10 cellular contexts compared by ENCODE assay signal in genomic region chr10:5628366-5628765, GRCh38. TPM values are rescaled to one million over a fixed set of nuclear protein-coding genes. Genes with fewer than 3 reads are reported as not detected.
DNase-seq lines count a peak whose midpoint lies in the region; ATAC-seq and TF ChIP-seq lines count a peak whose summit lies in the region.
"Had no signal": no experiment of that assay in that cellular context is flagged by ENCODE, and none has a peak within 500 bp of the region (broad histone marks: within the 10 kb centered on the region; RNA-seq: fewer than 3 reads in every experiment).

No MANE protein-coding gene starts in this region.

- intact Hi-C loops in mucosa of descending colon (cut with DNase I, micrococcal nuclease) (no loop called here), thyroid gland (cut with DNase I) (no loop called here)

- CTCF ChIA-PET in activated CD4-positive, alpha-beta T cell treated with anti-CD3 and anti-CD28 coated beads, Interleukin-2, amount 10 ng/mL, durations not matched to agents 7 days and 5 days (lab: Charles Lee): interaction anchor here (1.1 to 2.6 kb wide), 3 partner anchors 64 to 187 kb away, joined by 4 to 11 read pairs (median 5); no protein-coding TSS in a partner anchor

- DNase-seq in activated CD4-positive, alpha-beta T cell treated with anti-CD3 and anti-CD28 coated beads, Interleukin-2, amount 10 ng/mL, durations not matched to agents 7 days and 5 days: no peak
- DNase-seq in activated CD4-positive, alpha-beta T cell treated with anti-CD3 and anti-CD28 coated beads for 1 hour: no peak
- DNase-seq in coronary artery (ENCODE audit: low spot score): no peak
- no peak for DNase-seq in mucosa of descending colon
- DNase-seq in thyroid gland: no peak
- DNase-seq in HT-29 (ENCODE audit: low spot score): no peak
- DNase-seq in COLO829 (ENCODE audit: low spot score): no peak
- DNase-seq in NAMALWA (ENCODE audit: low spot score): no peak
- DNase-seq: NCI-H1930 had no signal

- H3K36me3 Mint-ChIP-seq in activated CD4-positive, alpha-beta T cell treated with anti-CD3 and anti-CD28 coated beads, Interleukin-2, amount 10 ng/mL, durations not matched to agents 7 days and 5 days (ENCODE audit: low read depth): no peaks in the 10 kb centered on the region
- H3K36me3 Mint-ChIP-seq: memory B cell had no signal

- 62 to 88% methylated on average over 8 of the region's 8 CpGs for whole genome bisulfite sequencing in thyroid gland, 2 donors

- H3K9me3 ChIP-seq in mucosa of descending colon (no peaks in the 10 kb centered on the region), thyroid gland (no peaks in the 10 kb centered on the region)

- POLR2A ChIA-PET in activated CD4-positive, alpha-beta T cell treated with anti-CD3 and anti-CD28 coated beads, Interleukin-2, amount 10 ng/mL, durations not matched to agents 7 days and 5 days (lab: Charles Lee): no interaction called here

- peaks cover 15% of the 10 kb centered on the region for H3K27me3 Mint-ChIP-seq in activated CD4-positive, alpha-beta T cell treated with anti-CD3 and anti-CD28 coated beads, Interleukin-2, amount 10 ng/mL, durations not matched to agents 7 days and 5 days

- ATAC-seq in mucosa of descending colon: peak; percentile 22

- peak overlapping the region; percentile 66 for H3K27ac Mint-ChIP-seq in activated CD4-positive, alpha-beta T cell treated with anti-CD3 and anti-CD28 coated beads, Interleukin-2, amount 10 ng/mL, durations not matched to agents 7 days and 5 days
- H3K27ac Mint-ChIP-seq: memory B cell had no signal

- H3K27me3 ChIP-seq in thyroid gland: no peaks in the 10 kb centered on the region

- peaks cover 21% of the 10 kb centered on the region for H3K4me1 Mint-ChIP-seq in activated CD4-positive, alpha-beta T cell treated with anti-CD3 and anti-CD28 coated beads, Interleukin-2, amount 10 ng/mL, durations not matched to agents 7 days and 5 days

- peaks cover 31% of the 10 kb centered on the region for H3K4me1 ChIP-seq in mucosa of descending colon (ENCODE audit: low read depth)
- peaks cover under 1 to 10% of the 10 kb centered on the region in 2 donors for H3K4me1 ChIP-seq in thyroid gland

- no peak for TF ChIP-seq POLR2A in thyroid gland (IDR thresholded peaks at IDR 0.05)

- TF ChIP-seq CTCF in coronary artery (IDR thresholded peaks at IDR 0.05): no peak
- no peak for TF ChIP-seq CTCF in mucosa of descending colon (IDR thresholded peaks at IDR 0.05)
- no peak for TF ChIP-seq CTCF in thyroid gland (IDR thresholded peaks at IDR 0.05)

- no peak overlapping the region for H3K4me3 Mint-ChIP-seq in activated CD4-positive, alpha-beta T cell treated with anti-CD3 and anti-CD28 coated beads, Interleukin-2, amount 10 ng/mL, durations not matched to agents 7 days and 5 days
- H3K4me3 Mint-ChIP-seq: memory B cell had no signal

- no peaks in the 10 kb centered on the region for H3K9me3 Mint-ChIP-seq in activated CD4-positive, alpha-beta T cell treated with anti-CD3 and anti-CD28 coated beads, Interleukin-2, amount 10 ng/mL, durations not matched to agents 7 days and 5 days
- H3K9me3 Mint-ChIP-seq: memory B cell had no signal

- H3K36me3 ChIP-seq in mucosa of descending colon (ENCODE audit: low read depth) (no peaks in the 10 kb centered on the region), thyroid gland (no peaks in the 10 kb centered on the region)

- peak overlapping the region; percentile 78 to 86 for H3K27ac ChIP-seq in coronary artery
- H3K27ac ChIP-seq in thyroid gland: peak overlapping the region in 2 of 3 donors; percentile 13

- peak overlapping the region; percentile 55 for H3K4me3 ChIP-seq in coronary artery
- no peak overlapping the region for H3K4me3 ChIP-seq in mucosa of descending colon
- H3K4me3 ChIP-seq in thyroid gland (replicated peaks in 1 of 3): no peak overlapping the region

RNA-seq across cellular contexts. Expression of gene ASB13, which starts 38.0 kb away (rescaled TPM):
- 1 to 10 TPM; 4.5 to 6.0 TPM for total RNA-seq in activated CD4-positive, alpha-beta T cell treated with anti-CD3 and anti-CD28 coated beads, Interleukin-2, amount 10 ng/mL, durations not matched to agents 7 days and 5 days
- 10 to 100 TPM; 34.6 to 76.1 (median 50.5) TPM for total RNA-seq in mucosa of descending colon
- 10 to 100 TPM in 3 of 4 donors, 1 to 10 TPM in 1; 9.9 to 27.7 (median 14.2) TPM for total RNA-seq in thyroid gland
- 32.6 and 34.7 TPM in 2 replicates for total RNA-seq in HT-29 (2014; rRNA removed; shearing (Covaris generic))

RNA-seq across cellular contexts. Expression of gene TASOR2, which starts 56.3 kb away (rescaled TPM):
- total RNA-seq in activated CD4-positive, alpha-beta T cell treated with anti-CD3 and anti-CD28 coated beads, Interleukin-2, amount 10 ng/mL, durations not matched to agents 7 days and 5 days: 10 to 100 TPM; 45.7 to 49.4 TPM
- total RNA-seq in mucosa of descending colon: 10 to 100 TPM; 46.4 to 63.2 (median 58.4) TPM
- total RNA-seq in thyroid gland: 100 to 1,000 TPM in 1 of 4 donors, 10 to 100 TPM in 3; 73.2 to 132 (median 96.3) TPM
- 49.7 and 67.4 TPM in 2 replicates for total RNA-seq in HT-29 (2014; rRNA removed; shearing (Covaris generic))
